In genomic region chr3:13626396-13626795, GRCh38 we compare ENCODE assay signal across 19 cellular contexts.
DNase-seq lines count a peak whose midpoint lies in the region; ATAC-seq, FAIRE-seq and TF ChIP-seq lines count a peak whose summit lies in the region.
"Had no signal": no experiment of that assay in that cellular context is flagged by ENCODE, and none has a peak within 500 bp of the region (broad histone marks: within the 10 kb centered on the region; RNA-seq: fewer than 3 reads in every experiment).

No MANE protein-coding gene starts in this region.

- 0 out of 7 replicates have a peak, but pooled peaks cover 0 to 3% (median 0%) of the 10 kb centered on the region in 4 experiments for H3K4me1 ChIP-seq in H1 (replicated peaks in 1 of 4; ENCODE audit: control insufficient read depth in 3 of 4, insufficient read depth in 4 of 4, low read length in 3 of 4)
- H3K4me1 ChIP-seq in neuronal stem cell (ENCODE audit: control insufficient read depth in 2 of 2, insufficient read depth in 1 of 2, low read depth in 1 of 2, low read length in 2 of 2) = peaks cover 8 to 10% of the 10 kb centered on the region in 2 donors
- no peaks in the 10 kb centered on the region for H3K4me1 ChIP-seq in SJCRH30

- no peak for TF ChIP-seq EP300 in H1 (IDR thresholded peaks at IDR 0.05; ENCODE audit: borderline replicate concordance in 1 of 2, low read depth in 2 of 2, low read length in 2 of 2)

- H4K5ac ChIP-seq in H1 (ENCODE audit: insufficient read length, low read depth, low read length) = no peak overlapping the region

- H3K4me1 Mint-ChIP-seq in natural killer cell treated with Interleukin-12 subunit alpha and Interleukin-12 subunit beta and Interleukin-15 and Interleukin-18, amount 100 ng/mL, for 72 hours (ENCODE audit: low read depth in 2 of 2) = peaks cover 12 to 13% of the 10 kb centered on the region in 2 donors
- peaks cover 7 to 8% of the 10 kb centered on the region in 2 donors for H3K4me1 Mint-ChIP-seq in natural killer cell
- H3K4me1 Mint-ChIP-seq: B cell had no signal

- H3K14ac ChIP-seq in H1 (ENCODE audit: insufficient read length) = no peak overlapping the region
- H3K14ac ChIP-seq in neuronal stem cell (ENCODE audit: low read length) = no peak overlapping the region

- no peak for ATAC-seq in natural killer cell treated with Interleukin-12 subunit alpha and Interleukin-12 subunit beta and Interleukin-15 and Interleukin-18, amount 100 ng/mL, for 72 hours
- no peak for ATAC-seq in natural killer cell
- ATAC-seq: HepG2 had no signal

- H2BK5ac ChIP-seq in H1 (ENCODE audit: low read depth, low read length) (no peak overlapping the region), neuronal stem cell (ENCODE audit: low read length) (no peak overlapping the region)

- H4K20me1 ChIP-seq in H1 (replicated peaks in 1 of 2; ENCODE audit: control insufficient read depth in 1 of 2, insufficient read depth in 2 of 2, low read length in 2 of 2) = no peaks in the 10 kb centered on the region

- H3K9me3 Mint-ChIP-seq in natural killer cell treated with Interleukin-12 subunit alpha and Interleukin-12 subunit beta and Interleukin-15 and Interleukin-18, amount 100 ng/mL, for 72 hours = no peaks in the 10 kb centered on the region
- no peaks in the 10 kb centered on the region for H3K9me3 Mint-ChIP-seq in natural killer cell
- H3K9me3 Mint-ChIP-seq: CD4-positive, alpha-beta T cell had no signal

- H3K18ac ChIP-seq in H1 (ENCODE audit: extremely low read depth, low read length) (no peak overlapping the region; the same call in 1 of the 2 replicates), neuronal stem cell (ENCODE audit: low read length) (no peak overlapping the region)

- H3K23ac ChIP-seq in H1 (ENCODE audit: insufficient read length) (no peak overlapping the region), neuronal stem cell (ENCODE audit: low read depth, low read length, poor library complexity) (no peak overlapping the region)

- intact Hi-C loops in natural killer cell (cut with micrococcal nuclease) = no loop called here

- H3K27ac ChIP-seq in H1 (ENCODE audit: low read depth, low read length) (no peak overlapping the region), neuronal stem cell (replicated peaks; ENCODE audit: low read length) (no peak overlapping the region), brain microvascular endothelial cell (no peak overlapping the region), SJCRH30 (no peak overlapping the region)

- no peak overlapping the region for H2BK120ac ChIP-seq in H1 (replicated peaks; ENCODE audit: low read depth, low read length)
- H2BK120ac ChIP-seq in neuronal stem cell (ENCODE audit: low read depth, low read length) = no peak overlapping the region

- no peak overlapping the region for H3K56ac ChIP-seq in H1 (replicated peaks; ENCODE audit: insufficient read length, low read depth, low read length)

- H3K27me3 Mint-ChIP-seq in natural killer cell treated with Interleukin-12 subunit alpha and Interleukin-12 subunit beta and Interleukin-15 and Interleukin-18, amount 100 ng/mL, for 72 hours = no peaks in the 10 kb centered on the region
- H3K27me3 Mint-ChIP-seq in natural killer cell (ENCODE audit: low read depth in 2 of 2) = no peaks in the 10 kb centered on the region
- H3K27me3 Mint-ChIP-seq: B cell; CD4-positive, alpha-beta T cell had no signal

- CTCF ChIA-PET in H1 (lab: Charles Lee; ENCODE audit: partially characterized antibody) = interaction anchor here (0.9 to 1.8 kb wide), 5 partner anchors 11 to 120 kb away, joined by 3 to 5 read pairs (median 4); no protein-coding TSS in a partner anchor

- H3K4me2 ChIP-seq in H1 (ENCODE audit: insufficient read depth in 1 of 2, low read depth in 2 of 2, low read length in 2 of 2) (no peak overlapping the region), neuronal stem cell (ENCODE audit: insufficient read depth, low read length, poor library complexity, severe bottlenecking) (no peak overlapping the region)

- TF ChIP-seq CTCF in natural killer cell (IDR thresholded peaks at IDR 0.05) = no peak
- no peak for TF ChIP-seq CTCF in H1 (IDR thresholded peaks at IDR 0.05; ENCODE audit: control extremely low read depth in 1 of 3, insufficient read depth in 1 of 3, low read depth in 1 of 3, low read length in 3 of 3)
- no peak for TF ChIP-seq CTCF in brain microvascular endothelial cell (IDR thresholded peaks at IDR 0.05; ENCODE audit: low read depth, low read length, missing control alignments)

- no peaks in the 10 kb centered on the region for H3K79me1 ChIP-seq in H1 (ENCODE audit: low read depth, low read length)
- no peaks in the 10 kb centered on the region for H3K79me1 ChIP-seq in neuronal stem cell (ENCODE audit: low read depth, low read length)

- H2BK15ac ChIP-seq in H1 (ENCODE audit: low read length) (peak overlapping the region; percentile 72; the same call in 1 of the 2 replicates), neuronal stem cell (ENCODE audit: low read length) (no peak overlapping the region)

- H4K91ac ChIP-seq in H1 (replicated peaks; ENCODE audit: insufficient read length, low read length) = no peak overlapping the region
- no peak overlapping the region for H4K91ac ChIP-seq in neuronal stem cell (ENCODE audit: low read depth, low read length, poor library complexity)

- H3K9me3 ChIP-seq in H1 (ENCODE audit: insufficient read depth in 2 of 2, low read depth in 1 of 2, low read length in 1 of 2) (no peaks in the 10 kb centered on the region), neuronal stem cell (replicated peaks in 1 of 2; ENCODE audit: control insufficient read depth in 2 of 2, insufficient read depth in 1 of 2, low read depth in 1 of 2, low read length in 2 of 2) (no peaks in the 10 kb centered on the region), SJCRH30 (replicated peaks) (no peaks in the 10 kb centered on the region)

- no peak overlapping the region for H3K4ac ChIP-seq in H1 (replicated peaks; ENCODE audit: insufficient read length, low read depth, low read length)
- no peak overlapping the region for H3K4ac ChIP-seq in neuronal stem cell (ENCODE audit: low read length)

- no peak for FAIRE-seq in H1 (lab: Jason Lieb, UNC)
- FAIRE-seq: GM12891, HepG2, HTR-8/SVneo had no signal

- POLR2A ChIA-PET in H1 (lab: Charles Lee; ENCODE audit: partially characterized antibody) = no interaction called here

- H2AK5ac ChIP-seq in H1 (ENCODE audit: low read depth, low read length) (no peak overlapping the region), neuronal stem cell (ENCODE audit: low read depth, low read length) (peak overlapping the region; percentile 67)

- in situ Hi-C loops in brain microvascular endothelial cell (cut with HindIII; ENCODE audit: low pct_ligation_motif_present, low sequenced_read_pairs) = loop anchor here (25.0 kb wide), 1 partner anchor 114 kb away; no protein-coding TSS in a partner anchor

- H4K8ac ChIP-seq in H1 (ENCODE audit: extremely low read depth, insufficient read depth, low read length) (no peak overlapping the region; the same call in 1 of the 2 replicates), neuronal stem cell (ENCODE audit: low read depth, low read length) (no peak overlapping the region)

- no peak for TF ChIP-seq POLR2A in H1 (IDR thresholded peaks at IDR 0.05; ENCODE audit: control extremely low read depth in 1 of 2, low read depth in 2 of 2, low read length in 2 of 2)

- H3K23me2 ChIP-seq in H1 (ENCODE audit: low read depth, low read length) = no peaks in the 10 kb centered on the region

- H2BK12ac ChIP-seq in H1 (ENCODE audit: low read depth, low read length) (no peak overlapping the region), neuronal stem cell (ENCODE audit: low read length) (no peak overlapping the region)

- TF ChIP-seq RAD21 in H1 (IDR thresholded peaks at IDR 0.05 in 1 of 2, conservative IDR thresholded peaks at IDR 0.05 in 1 of 2; ENCODE audit: low read depth in 2 of 2, low read length in 2 of 2) = no peak

- no peaks in the 10 kb centered on the region for H3K27me3 ChIP-seq in H1 (replicated peaks in 1 of 4; ENCODE audit: control insufficient read depth in 3 of 4, extremely low read depth in 1 of 4, insufficient read depth in 3 of 4, low read length in 3 of 4)
- H3K27me3 ChIP-seq in neuronal stem cell (ENCODE audit: control insufficient read depth in 3 of 3, insufficient read depth in 3 of 3, low read depth in 1 of 3, low read length in 3 of 3) = no peaks in the 10 kb centered on the region
- H3K27me3 ChIP-seq in brain microvascular endothelial cell (replicated peaks) = no peaks in the 10 kb centered on the region
- peaks cover 4% of the 10 kb centered on the region; the same call in 1 of the 2 replicates for H3K27me3 ChIP-seq in SJCRH30

- no peak overlapping the region for H3K27ac Mint-ChIP-seq in natural killer cell treated with Interleukin-12 subunit alpha and Interleukin-12 subunit beta and Interleukin-15 and Interleukin-18, amount 100 ng/mL, for 72 hours
- peak overlapping the region in 1 of 2 donors; percentile 74 for H3K27ac Mint-ChIP-seq in natural killer cell
- H3K27ac Mint-ChIP-seq: B cell; CD4-positive, alpha-beta T cell had no signal

- no peak overlapping the region for H2BK20ac ChIP-seq in H1 (ENCODE audit: low read length)

- no peak overlapping the region for H3K4me3 ChIP-seq in H1 (ENCODE audit: extremely low read depth in 1 of 4, insufficient read depth in 2 of 4, low read depth in 3 of 4, low read length in 4 of 4)
- H3K4me3 ChIP-seq in neuronal stem cell (ENCODE audit: low read length in 2 of 2) = peak overlapping the region in 1 of 2 donors; percentile 43
- H3K4me3 ChIP-seq in brain microvascular endothelial cell (ENCODE audit: low read depth, low read length) = no peak overlapping the region
- H3K4me3 ChIP-seq in SJCRH30 = no peak overlapping the region

- H3K9ac ChIP-seq in H1 (replicated peaks in 1 of 4; ENCODE audit: extremely low read depth in 1 of 4, low read depth in 3 of 4, low read length in 3 of 4) = no peak overlapping the region
- no peak overlapping the region for H3K9ac ChIP-seq in neuronal stem cell (ENCODE audit: low read depth, low read length, poor library complexity)

- H3K79me2 ChIP-seq in H1 (ENCODE audit: control insufficient read depth in 1 of 2, insufficient read depth in 2 of 2, low read length in 2 of 2) = no peaks in the 10 kb centered on the region

- 79% methylated on average over 12 of the region's 12 CpGs; no CpG with 5 or more reads in 1 of the 2 experiments for WGBS in H1 (ENCODE audit: extremely low coverage in 1 of 2, insufficient coverage in 1 of 2, insufficient read length in 1 of 2, insufficient replicate concordance in 2 of 2, low coverage in 1 of 2, low lambda C conversion rate in 2 of 2, missing lambda C conversion rate in 1 of 2), 2 experiments
- WGBS in neuronal stem cell (ENCODE audit: extremely low coverage in 2 of 2, insufficient read length in 2 of 2, insufficient replicate concordance in 1 of 2), 2 donors = no CpG with 5 or more reads among the region's 12 CpGs

- H3K36me3 Mint-ChIP-seq in natural killer cell treated with Interleukin-12 subunit alpha and Interleukin-12 subunit beta and Interleukin-15 and Interleukin-18, amount 100 ng/mL, for 72 hours = no peaks in the 10 kb centered on the region
- no peaks in the 10 kb centered on the region for H3K36me3 Mint-ChIP-seq in natural killer cell

- H2AFZ ChIP-seq in H1 (ENCODE audit: low read length) (no peak overlapping the region), neuronal stem cell (ENCODE audit: low read length) (no peak overlapping the region)

- peak; percentile 56 for DNase-seq in natural killer cell treated with Interleukin-12 subunit alpha and Interleukin-12 subunit beta and Interleukin-15 and Interleukin-18, amount 100 ng/mL, for 72 hours (ENCODE audit: low spot score)
- DNase-seq in natural killer cell (no peak), H1 (ENCODE audit: low read depth in 1 of 2, low spot score in 2 of 2) (no peak), neuronal stem cell (ENCODE audit: low spot score) (no peak), NCI-H1105 treated with DMSO at 0.1 percent for 48 hours (lab: John Stamatoyannopoulos, UW) (no peak), brain microvascular endothelial cell (no peak), SJCRH30 (no peak)
- DNase-seq: 8988T; C1 segment of cervical spinal cord; Calu3; CD4-positive, alpha-beta T cell; DMS 273 treated with DMSO at 0.1 percent for 48 hours; DMS79; GOT3; HCEC 1CT had no signal

- H3K36me3 ChIP-seq in H1 (ENCODE audit: control insufficient read depth in 2 of 4, insufficient read depth in 4 of 4, low read length in 3 of 4) (no peaks in the 10 kb centered on the region), neuronal stem cell (replicated peaks in 1 of 2; ENCODE audit: control insufficient read depth in 2 of 2, insufficient read depth in 2 of 2, low read length in 2 of 2) (no peaks in the 10 kb centered on the region), brain microvascular endothelial cell (replicated peaks) (no peaks in the 10 kb centered on the region), SJCRH30 (no peaks in the 10 kb centered on the region)

- H3K4me3 Mint-ChIP-seq in natural killer cell treated with Interleukin-12 subunit alpha and Interleukin-12 subunit beta and Interleukin-15 and Interleukin-18, amount 100 ng/mL, for 72 hours = no peak overlapping the region
- no peak overlapping the region for H3K4me3 Mint-ChIP-seq in natural killer cell
- H3K4me3 Mint-ChIP-seq: B cell; CD4-positive, alpha-beta T cell had no signal
